ENCODE assay signal across 6 cellular contexts in genomic region chr4:84549191-84549590, GRCh38. TPM values are rescaled to one million over a fixed set of nuclear protein-coding genes. Genes with fewer than 3 reads are reported as not detected.
"Had no signal": no experiment of that assay in that cellular context is flagged by ENCODE, and none has a peak within 500 bp of the region (broad histone marks: within the 10 kb centered on the region; RNA-seq: fewer than 3 reads in every experiment).

No MANE protein-coding gene starts in this region.

RNA-seq across cellular contexts. Expression of gene CDS1, which starts 33.7 kb away (rescaled TPM):
- total RNA-seq: OCI-LY7 had no signal

RNA-seq across cellular contexts. Expression of gene NKX6-1, which starts 50.1 kb away (rescaled TPM):
- total RNA-seq: OCI-LY7, Peyer's patch, Right ventricle myocardium inferior, Right ventricle myocardium superior, T-cell had no signal
- polyA plus RNA-seq: SK-N-SH had no signal
